In genomic region chr13:35976126-35976525, GRCh38 we compare ENCODE assay signal across 25 cellular contexts.
"Had no signal": no experiment of that assay in that cellular context is flagged by ENCODE, and none has a peak within 500 bp of the region (broad histone marks: within the 10 kb centered on the region; RNA-seq: fewer than 3 reads in every experiment).

No MANE protein-coding gene starts in this region.

- H3K4me3 Mint-ChIP-seq: mesothelial cell of epicardium, naive B cell had no signal

- ATAC-seq: gastrocnemius medialis, heart right ventricle, left cardiac atrium, left lung, left ventricle myocardium superior, lower lobe of right lung, mucosa of descending colon had no signal

- H3K4me3 ChIP-seq: coronary artery, dorsolateral prefrontal cortex, esophagus muscularis mucosa, gastrocnemius medialis, heart right ventricle, left lung, lower lobe of right lung, mucosa of descending colon had no signal

- H3K36me3 ChIP-seq: esophagus muscularis mucosa, gastrocnemius medialis, heart right ventricle, left lung, lower lobe of right lung had no signal

- H3K4me1 ChIP-seq: gastrocnemius medialis, lower lobe of right lung had no signal

- DNase-seq: dermis blood vessel endothelial cell; dorsolateral prefrontal cortex; effector CD4-positive, alpha-beta T cell; effector memory CD4-positive, alpha-beta T cell; foreskin fibroblast; foreskin melanocyte; gastrocnemius medialis; glutamatergic neuron; head of caudate nucleus; heart right ventricle; hippocampal formation; left cardiac atrium; left lung; left ventricle myocardium superior; lower lobe of right lung; mesenchymal stem cell; mucosa of descending colon; naive B cell had no signal

- H3K27ac Mint-ChIP-seq: mesothelial cell of epicardium, naive B cell had no signal

- H3K9me3 ChIP-seq: esophagus muscularis mucosa, gastrocnemius medialis, left lung, lower lobe of right lung, mucosa of descending colon had no signal

- H3K27me3 ChIP-seq: esophagus muscularis mucosa, gastrocnemius medialis, heart right ventricle, left lung had no signal

- H3K27ac ChIP-seq: coronary artery, esophagus muscularis mucosa, gastrocnemius medialis, heart right ventricle, left lung, lower lobe of right lung had no signal

- H3K4me1 Mint-ChIP-seq: naive B cell had no signal

- FAIRE-seq: colon, endothelial cell of umbilical vein, islet of Langerhans, keratinocyte had no signal
